8 cellular contexts compared by ENCODE assay signal in the genomic region with DNA sequence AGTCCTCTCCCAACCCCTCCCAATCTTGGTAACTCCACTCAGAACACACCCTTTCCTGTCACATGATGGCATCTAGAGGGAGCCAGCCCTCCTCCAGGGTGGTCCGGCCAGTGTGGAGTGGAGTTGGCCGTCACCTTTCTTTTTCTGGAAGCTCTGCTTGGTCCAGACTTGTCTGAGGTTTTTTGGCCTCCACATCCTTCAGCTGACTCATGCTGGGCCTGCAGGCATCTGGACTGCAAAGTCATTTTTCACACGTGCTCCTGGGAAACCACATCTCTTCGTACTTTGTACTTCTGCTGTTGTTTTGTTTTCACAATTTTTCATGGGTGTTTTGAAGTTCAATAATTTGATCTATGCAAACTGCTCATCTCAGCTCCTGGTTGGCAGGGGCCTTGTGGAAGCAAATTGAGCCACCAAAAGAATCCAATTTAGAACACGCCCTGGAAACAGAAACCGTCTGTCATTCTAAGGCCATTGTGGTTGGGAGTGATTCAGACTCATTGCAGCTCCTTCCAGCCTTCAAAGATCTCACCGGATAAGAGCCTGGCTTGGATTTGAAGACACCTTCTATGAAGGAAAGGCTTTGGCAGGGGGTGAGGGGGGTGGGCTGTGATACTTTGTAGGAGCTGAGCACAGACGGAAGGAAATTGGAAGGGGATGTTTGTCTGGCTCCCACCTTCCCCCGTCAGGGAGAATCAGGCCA. TPM values are rescaled to one million over a fixed set of nuclear protein-coding genes. Genes with fewer than 3 reads are reported as not detected.
DNase-seq lines count a peak whose midpoint lies in the region; ATAC-seq, FAIRE-seq and TF ChIP-seq lines count a peak whose summit lies in the region.

No MANE protein-coding gene starts in this region.

- H3K4me1 ChIP-seq in esophagus (ENCODE audit: control insufficient read depth in 2 of 2, insufficient read depth in 2 of 2, low read length in 1 of 2) (no peaks in the 10 kb centered on the region), pancreas (no peaks in the 10 kb centered on the region)

- no peaks in the 10 kb centered on the region for H3K27me3 ChIP-seq in esophagus (ENCODE audit: control insufficient read depth in 1 of 2, insufficient read depth in 2 of 2, low read length in 2 of 2)
- H3K27me3 ChIP-seq in pancreas = no peaks in the 10 kb centered on the region

- no peak for FAIRE-seq in pancreas (lab: Jason Lieb, UNC)

- intact Hi-C loops in pancreas (cut with DNase I) = no loop called here

- WGBS in esophagus, 2 donors = 36 to 47% methylated on average over 9 of the region's 9 CpGs
- 75 to 79% methylated on average over 9 of the region's 9 CpGs for WGBS in pancreas, 2 donors

- no peaks in the 10 kb centered on the region for H3K9me3 ChIP-seq in esophagus (ENCODE audit: control insufficient read depth in 2 of 2, insufficient read depth in 1 of 2, low read depth in 1 of 2, low read length in 1 of 2)
- no peaks in the 10 kb centered on the region for H3K9me3 ChIP-seq in pancreas

- ATAC-seq in pancreas (peak; percentile 71 to 86 (median 80)), GM21786 (IDR thresholded peaks at IDR 0.05; ENCODE audit: unreplicated experiment) (no peak)

- DNase-seq in GDM1 (lab: John Stamatoyannopoulos, UW) (peak; percentile 60), pancreas (peak in 3 of 6 donors; percentile 23 to 45 (median 43)), NCI-H526 treated with DMSO at 0.1 percent for 48 hours (lab: John Stamatoyannopoulos, UW) (no peak), NCI-H1048 (lab: John Stamatoyannopoulos, UW) (no peak)
- DNase-seq in activated naive CD4-positive, alpha-beta T cell treated with Interleukin-2 at 50 U/mL for 16 hours = no peak

- H3K4me3 ChIP-seq in esophagus (ENCODE audit: low read depth in 1 of 2, low read length in 2 of 2) (no peak overlapping the region), pancreas (no peak overlapping the region)

- no peak for TF ChIP-seq CTCF in pancreas (IDR thresholded peaks at IDR 0.05)

- H3K27ac ChIP-seq in esophagus (ENCODE audit: low read depth in 2 of 2, low read length in 1 of 2) (peak overlapping the region; percentile 68 to 88), pancreas (peak overlapping the region in 1 of 4 donors; percentile 11)

- no peaks in the 10 kb centered on the region for H3K36me3 ChIP-seq in esophagus (ENCODE audit: control insufficient read depth in 2 of 2, insufficient read depth in 2 of 2, low read length in 1 of 2)
- no peaks in the 10 kb centered on the region for H3K36me3 ChIP-seq in pancreas

TF ChIP-seq in PFSK-1, 5 proteins besides CTCF, POLR2A, EP300 and RAD21:
- TF ChIP-seq POLR2AphosphoS5 (IDR thresholded peaks at IDR 0.05; ENCODE audit: low read depth, low read length) (no peak), TAF1 (IDR thresholded peaks at IDR 0.05; ENCODE audit: borderline replicate concordance, insufficient read depth, low read length) (peak; percentile 48; the same call in 1 of the 2 replicates)

RNA-seq across cellular contexts. Expression of a gene that starts 42.4 kb away (rescaled TPM):
- 20.5 TPM for polyA plus RNA-seq in PFSK-1 (2012; ENCODE audit: insufficient read length, low read depth)
- polyA plus RNA-seq in esophagus (1 to 10 TPM; 3.4 to 4.4 TPM), pancreas (10 to 100 TPM in 1 of 2 donors, 1 to 10 TPM in 1; 6.6 to 11.2 TPM)
- 10 to 100 TPM; 22.9 to 38.4 (median 30.2) TPM for total RNA-seq in pancreas
